ENCODE assay signal across 27 cellular contexts in the genomic region with DNA sequence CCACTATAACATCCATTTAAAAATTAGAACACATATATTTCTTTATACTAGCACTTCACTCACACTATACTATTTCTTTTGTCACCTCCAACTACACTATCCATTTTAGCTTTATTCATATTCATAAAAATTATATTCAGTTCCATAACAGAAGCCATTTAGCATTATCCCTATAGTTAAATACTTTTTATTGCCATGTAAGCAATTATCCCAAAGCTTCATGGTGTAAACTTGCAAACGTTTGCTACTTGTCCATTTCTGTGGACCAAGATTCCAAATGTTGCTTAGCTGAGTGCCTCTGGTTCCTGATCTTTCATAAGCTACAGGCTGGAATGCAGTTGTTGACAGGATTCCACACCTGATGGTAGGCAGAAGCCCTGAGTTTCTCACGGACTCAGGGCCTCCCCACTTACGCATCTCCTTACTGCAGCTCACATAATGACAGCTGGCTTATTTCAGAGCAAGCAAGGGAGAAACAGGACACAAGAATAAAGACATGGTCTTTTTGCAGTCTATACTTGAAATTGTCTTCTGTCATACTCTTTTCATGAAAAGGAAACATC.
"Had no signal": no experiment of that assay in that cellular context is flagged by ENCODE, and none has a peak within 500 bp of the region (broad histone marks: within the 10 kb centered on the region; RNA-seq: fewer than 3 reads in every experiment).

No MANE protein-coding gene starts in this region.

- DNase-seq: activated CD4-positive, alpha-beta memory T cell treated with anti-CD3 and anti-CD28 coated beads for 36 hours; activated CD4-positive, alpha-beta T cell treated with anti-CD3 and anti-CD28 coated beads for 36 hours; activated CD4-positive, alpha-beta T cell treated with anti-CD3 and anti-CD28 coated beads, Interleukin-2, amount 10 ng/mL, durations not matched to agents 24 days and 14 days; activated CD4-positive, CD25-positive, alpha-beta regulatory T cell; activated CD4-positive, CD25-positive, alpha-beta regulatory T cell treated with anti-CD3 and anti-CD28 coated beads, Interleukin-2, amount 50 U/mL, for 72 hours; activated CD8-positive, alpha-beta memory T cell treated with anti-CD3 and anti-CD28 coated beads, Interleukin-2, amount 10 ng/mL, durations not matched to agents 7 days and 5 days; activated CD8-positive, alpha-beta memory T cell treated with anti-CD3 and anti-CD28 coated beads, Interleukin-2, amount 50 U/mL, for 4 hours; activated CD8-positive, alpha-beta T cell treated with anti-CD3 and anti-CD28 coated beads, Interleukin-2, amount 10 ng/mL, durations not matched to agents 7 days and 5 days; activated effector memory CD4-positive, alpha-beta T cell treated with anti-CD3 and anti-CD28 coated beads, Interleukin-2, amount 50 U/mL, for 16 hours; activated naive CD4-positive, alpha-beta T cell treated with anti-CD3 and anti-CD28 coated beads for 36 hours; activated naive CD8-positive, alpha-beta T cell treated with anti-CD3 and anti-CD28 coated beads for 36 hours; activated naive CD8-positive, alpha-beta T cell treated with anti-CD3 and anti-CD28 coated beads, Interleukin-2, amount 50 U/mL, for 24 hours; activated T-cell treated with anti-CD3 and anti-CD28 coated beads, Interleukin-2, amount 50 U/mL, for 1 hour; activated T-cell treated with anti-CD3 and anti-CD28 coated beads, Interleukin-2, amount 50 U/mL, for 48 hours; adrenal gland; dorsolateral prefrontal cortex; effector memory CD4-positive, alpha-beta T cell; endodermal cell; foreskin keratinocyte; gastrocnemius medialis; glutamatergic neuron; heart left ventricle; T-helper 2 cell had no signal

- H3K36me3 ChIP-seq: adrenal gland, ascending aorta, breast epithelium, gastrocnemius medialis, heart left ventricle had no signal

- ATAC-seq: activated CD4-positive, alpha-beta T cell treated with anti-CD3 and anti-CD28 coated beads for 36 hours; activated CD8-positive, alpha-beta memory T cell treated with anti-CD3 and anti-CD28 coated beads, Interleukin-2, amount 10 ng/mL, durations not matched to agents 7 days and 5 days; activated CD8-positive, alpha-beta T cell treated with anti-CD3 and anti-CD28 coated beads, Interleukin-2, amount 10 ng/mL, durations not matched to agents 7 days and 5 days; activated naive CD8-positive, alpha-beta T cell treated with anti-CD3 and anti-CD28 coated beads, Interleukin-2, amount 50 U/mL, for 24 hours; esophagus mucosa; foreskin keratinocyte; gastrocnemius medialis; heart left ventricle had no signal

- H3K9me3 ChIP-seq: adrenal gland had no signal

- H3K4me3 ChIP-seq: adrenal gland, ascending aorta, breast epithelium, coronary artery, dorsolateral prefrontal cortex, gastrocnemius medialis, heart left ventricle had no signal

- H3K27me3 ChIP-seq: adrenal gland, ascending aorta, breast epithelium, dorsolateral prefrontal cortex, foreskin keratinocyte, gastrocnemius medialis, heart left ventricle had no signal

- H3K27ac ChIP-seq: adrenal gland, ascending aorta, breast epithelium, coronary artery, dorsolateral prefrontal cortex, foreskin keratinocyte, gastrocnemius medialis, heart left ventricle had no signal

- H3K4me1 ChIP-seq: adrenal gland, ascending aorta, breast epithelium, foreskin keratinocyte, gastrocnemius medialis, heart left ventricle had no signal
